Comparison of ENCODE assay signal across 19 cellular contexts in genomic region chr6:148396411-148396810, GRCh38. TPM values are rescaled to one million over a fixed set of nuclear protein-coding genes. Genes with fewer than 3 reads are reported as not detected.
DNase-seq lines count a peak whose midpoint lies in the region; ATAC-seq, FAIRE-seq and TF ChIP-seq lines count a peak whose summit lies in the region.
"Had no signal": no experiment of that assay in that cellular context is flagged by ENCODE, and none has a peak within 500 bp of the region (broad histone marks: within the 10 kb centered on the region; RNA-seq: fewer than 3 reads in every experiment).

No MANE protein-coding gene starts in this region.

- H3K4me3 Mint-ChIP-seq in MCF 10A (ENCODE audit: unreplicated experiment), result no peak overlapping the region
- H3K4me3 Mint-ChIP-seq: CD14-positive monocyte, H9 had no signal

- H3K9me3 ChIP-seq in breast epithelium (no peaks in the 10 kb centered on the region), kidney (ENCODE audit: control insufficient read depth in 1 of 2, low read length in 2 of 2) (no peaks in the 10 kb centered on the region), subcutaneous abdominal adipose tissue (ENCODE audit: control insufficient read depth in 5 of 5, low read length in 5 of 5) (no peaks in the 10 kb centered on the region)

- POLR2A ChIA-PET in MCF 10A (lab: Yijun Ruan, JAX), result no interaction called here

- FAIRE-seq in kidney (lab: Jason Lieb, UNC), result no peak
- FAIRE-seq: G401.6 had no signal

- no peak for TF ChIP-seq CTCF in breast epithelium (IDR thresholded peaks at IDR 0.05)
- TF ChIP-seq CTCF in MCF 10A (IDR thresholded peaks at IDR 0.05; ENCODE audit: unreplicated experiment), result no peak
- TF ChIP-seq CTCF in dorsolateral prefrontal cortex (IDR thresholded peaks at IDR 0.05 in 54 of 56, conservative IDR thresholded peaks at IDR 0.05 in 2 of 56; ENCODE audit: low read depth in 1 of 56, partially characterized antibody in 56 of 56), result no peak
- TF ChIP-seq CTCF in kidney (IDR thresholded peaks at IDR 0.05; ENCODE audit: borderline replicate concordance, extremely low read depth, insufficient read depth), result no peak

- no peak overlapping the region for H3K27ac Mint-ChIP-seq in MCF 10A (ENCODE audit: low read depth, unreplicated experiment)
- H3K27ac Mint-ChIP-seq: CD14-positive monocyte had no signal

- H3K4me1 Mint-ChIP-seq in MCF 10A (ENCODE audit: insufficient read depth, unreplicated experiment), result peaks cover 12% of the 10 kb centered on the region

- H3K27ac ChIP-seq in breast epithelium (peak overlapping the region; percentile 89 to 90), dorsolateral prefrontal cortex (peak overlapping the region in 52 of 59 donors; percentile 1 to 91 (median 74)), kidney (ENCODE audit: low read depth in 2 of 2, low read length in 2 of 2) (peak overlapping the region; percentile 20 to 23), subcutaneous abdominal adipose tissue (ENCODE audit: low read depth, low read length) (peak overlapping the region; percentile 33)
- H3K27ac ChIP-seq: HL-60, KMS-11 had no signal

- no peaks in the 10 kb centered on the region for H3K36me3 ChIP-seq in breast epithelium
- no peaks in the 10 kb centered on the region for H3K36me3 ChIP-seq in kidney (ENCODE audit: control insufficient read depth in 1 of 2, insufficient read depth in 2 of 2, low read length in 2 of 2)
- H3K36me3 ChIP-seq in subcutaneous abdominal adipose tissue (ENCODE audit: control insufficient read depth in 5 of 5, insufficient read depth in 5 of 5, low read length in 5 of 5), result peaks cover 0 to 4% (median 0%) of the 10 kb centered on the region in 5 donors

- intact Hi-C loops in breast epithelium (cut with DNase I; ENCODE audit: low total_unique reads), result no loop called here
- intact Hi-C loops in MCF 10A (cut with micrococcal nuclease), result no loop called here
- intact Hi-C loops in dorsolateral prefrontal cortex (cut with DNase I), result loop anchor here (5.0 to 10.0 kb wide), 3 partner anchors 41 to 136 kb away; partner anchors contain the start of gene SASH1 (in 1 of the 2)
- intact Hi-C loops in kidney (cut with DNase I), result no loop called here

- H3K4me3 ChIP-seq in breast epithelium (no peak overlapping the region), dorsolateral prefrontal cortex (no peak overlapping the region), kidney (ENCODE audit: low read length in 2 of 2) (no peak overlapping the region), subcutaneous abdominal adipose tissue (ENCODE audit: low read depth in 1 of 5, low read length in 5 of 5) (no peak overlapping the region)

- BruUV-seq in MCF 10A (replicated peaks; lab: Mats Ljungman, UMichigan), result no TSS peak

- H3K36me3 Mint-ChIP-seq in MCF 10A (ENCODE audit: insufficient read depth, unreplicated experiment), result peaks cover 3% of the 10 kb centered on the region

- CTCF ChIA-PET in MCF 10A (lab: Yijun Ruan, JAX), result interaction anchor here (0.6 kb wide), 1 partner anchor 37 kb away, joined by 4 read pairs; no protein-coding TSS in a partner anchor

- peaks cover 0 to 6% of the 10 kb centered on the region in 2 donors for H3K4me1 ChIP-seq in breast epithelium
- peaks cover 0 to 2% of the 10 kb centered on the region in 2 donors for H3K4me1 ChIP-seq in kidney (ENCODE audit: control insufficient read depth in 1 of 2, insufficient read depth in 1 of 2, low read depth in 1 of 2, low read length in 2 of 2)
- peaks cover 3 to 61% (median 13%) of the 10 kb centered on the region in 5 donors for H3K4me1 ChIP-seq in subcutaneous abdominal adipose tissue (ENCODE audit: control insufficient read depth in 5 of 5, insufficient read depth in 5 of 5, low read length in 5 of 5)

- no peaks in the 10 kb centered on the region for H3K27me3 Mint-ChIP-seq in MCF 10A (ENCODE audit: insufficient read depth, unreplicated experiment)

- H3K9ac ChIP-seq in kidney (ENCODE audit: low read length in 2 of 2) (no peak overlapping the region), subcutaneous abdominal adipose tissue (ENCODE audit: low read length in 5 of 5) (no peak overlapping the region)
- H3K9ac ChIP-seq: KMS-11 had no signal

- no peak for TF ChIP-seq POLR2A in breast epithelium (IDR thresholded peaks at IDR 0.05)

- DNase-seq in breast epithelium (ENCODE audit: low spot score in 2 of 2) (no peak), MCF 10A (ENCODE audit: unreplicated experiment) (no peak), dorsolateral prefrontal cortex (no peak), kidney (no peak), dedifferentiated amniotic fluid mesenchymal stem cell (ENCODE audit: extremely low spot score) (no peak), hippocampal formation (lab: John Stamatoyannopoulos, UW) (no peak)
- DNase-seq: 8988T, COR-L47, H9, NCI-H1417 treated with DMSO at 0.1 percent for 48 hours, NCI-H187 treated with DMSO at 0.1 percent for 48 hours, NCI-H2171, NCI-H526 had no signal

- no peaks in the 10 kb centered on the region for H3K9me3 Mint-ChIP-seq in MCF 10A (ENCODE audit: unreplicated experiment)
- H3K9me3 Mint-ChIP-seq: CD14-positive monocyte, H9 had no signal

- H3K27me3 ChIP-seq in breast epithelium (no peaks in the 10 kb centered on the region), dorsolateral prefrontal cortex (no peaks in the 10 kb centered on the region), subcutaneous abdominal adipose tissue (ENCODE audit: control insufficient read depth in 5 of 5, insufficient read depth in 4 of 5, low read length in 5 of 5) (no peaks in the 10 kb centered on the region)

- no peak for ATAC-seq in GM18867 (IDR thresholded peaks at IDR 0.05; ENCODE audit: unreplicated experiment)

RNA-seq across cellular contexts. Expression of gene SASH1, which starts 53.8 kb away (rescaled TPM):
- 100 to 1,000 TPM; 107 to 304 (median 145) TPM for total RNA-seq in breast epithelium
- total RNA-seq in MCF 10A (2022), result 16.7 and 18.4 TPM in 2 replicates
- total RNA-seq in dorsolateral prefrontal cortex, result 100 to 1,000 TPM in 105 of 120 experiments, 10 to 100 TPM in 15; 67.5 to 387 (median 117) TPM
- total RNA-seq in kidney, result 148 TPM
- 6.2 TPM for polyA plus RNA-seq in kidney (ENCODE audit: insufficient read depth, low read depth, low replicate concordance)

Comparison
In these comparisons a context has a peak if more than half of its experiments do, and no peak if none do; other contexts are left out.
1. H3K27ac ChIP-seq: peak in every context shown above with its lines; median percentile 90 in breast epithelium; 74 in dorsolateral prefrontal cortex; 33 in subcutaneous abdominal adipose tissue; 22 in kidney.
2. intact Hi-C loops: an anchor here in dorsolateral prefrontal cortex (5.0 to 10.0 kb wide); none called in breast epithelium, MCF 10A and kidney.